22 cellular contexts compared by ENCODE assay signal in genomic region chr20:24388828-24389325, GRCh38.
DNase-seq lines count a peak whose midpoint lies in the region; ATAC-seq, FAIRE-seq and TF ChIP-seq lines count a peak whose summit lies in the region.
"Had no signal": no experiment of that assay in that cellular context is flagged by ENCODE, and none has a peak within 500 bp of the region (broad histone marks: within the 10 kb centered on the region; RNA-seq: fewer than 3 reads in every experiment).

No MANE protein-coding gene starts in this region.

- no peaks in the 10 kb centered on the region for H3K4me1 ChIP-seq in thyroid gland
- H3K4me1 ChIP-seq: breast epithelium, gastrocnemius medialis, upper lobe of right lung had no signal

- H3K36me3 ChIP-seq in KOPT-K1 (ENCODE audit: insufficient read depth, low read length) (no peaks in the 10 kb centered on the region), thyroid gland (no peaks in the 10 kb centered on the region)
- H3K36me3 ChIP-seq: breast epithelium, gastrocnemius medialis, upper lobe of right lung had no signal

- peaks cover 32% of the 10 kb centered on the region for H3K4me1 Mint-ChIP-seq in activated naive CD4-positive, alpha-beta T cell treated with anti-CD3 and anti-CD28 coated beads, Interleukin-2, amount 10 ng/mL, durations not matched to agents 7 days and 5 days
- peaks cover 28% of the 10 kb centered on the region for H3K4me1 Mint-ChIP-seq in activated CD8-positive, alpha-beta T cell treated with anti-CD3 and anti-CD28 coated beads, Interleukin-2, amount 10 ng/mL, durations not matched to agents 7 days and 5 days (ENCODE audit: low read depth)

- DNase-seq in activated naive CD4-positive, alpha-beta T cell treated with anti-CD3 and anti-CD28 coated beads, Interleukin-2, amount 10 ng/mL, durations not matched to agents 7 days and 5 days: no peak
- no peak for DNase-seq in activated naive CD4-positive, alpha-beta T cell treated with anti-CD3 and anti-CD28 coated beads, Interleukin-2, amount 50 U/mL, for 16 hours
- DNase-seq in activated CD8-positive, alpha-beta T cell treated with anti-CD3 and anti-CD28 coated beads, Interleukin-2, amount 10 ng/mL, durations not matched to agents 7 days and 5 days: no peak
- DNase-seq in thyroid gland (peak; percentile 13 to 20), HTR-8/SVneo (ENCODE audit: insufficient read length, low spot score) (no peak), DMS53 treated with DMSO at 0.1 percent for 48 hours (lab: John Stamatoyannopoulos, UW; ENCODE audit: unreplicated experiment) (no peak)
- DNase-seq: Calu3; effector memory CD8-positive, alpha-beta T cell; gastrocnemius medialis; mesendoderm; NCI-H524; upper lobe of right lung had no signal

- H3K27ac Mint-ChIP-seq in activated naive CD4-positive, alpha-beta T cell treated with anti-CD3 and anti-CD28 coated beads, Interleukin-2, amount 10 ng/mL, durations not matched to agents 7 days and 5 days: peak overlapping the region; percentile 86
- peak overlapping the region; percentile 90 for H3K27ac Mint-ChIP-seq in activated CD8-positive, alpha-beta T cell treated with anti-CD3 and anti-CD28 coated beads, Interleukin-2, amount 10 ng/mL, durations not matched to agents 7 days and 5 days
- H3K27ac Mint-ChIP-seq: B cell; effector memory CD8-positive, alpha-beta T cell had no signal

- no peak for TF ChIP-seq POLR2A in thyroid gland (IDR thresholded peaks at IDR 0.05)

- ATAC-seq in activated CD8-positive, alpha-beta T cell treated with anti-CD3 and anti-CD28 coated beads, Interleukin-2, amount 10 ng/mL, durations not matched to agents 7 days and 5 days: no peak
- ATAC-seq in GM18907 (IDR thresholded peaks at IDR 0.05; ENCODE audit: unreplicated experiment): no peak
- ATAC-seq: esophagus mucosa, gastrocnemius medialis had no signal

- POLR2A ChIA-PET in activated CD8-positive, alpha-beta T cell treated with anti-CD3 and anti-CD28 coated beads, Interleukin-2, amount 10 ng/mL, durations not matched to agents 7 days and 5 days (lab: Charles Lee): interaction anchor here (0.6 kb wide), 1 partner anchor 563 kb away, joined by 3 read pairs; no protein-coding TSS in a partner anchor

- H3K27ac ChIP-seq in KOPT-K1 (ENCODE audit: low read depth, low read length, poor library complexity, severe bottlenecking) (peak overlapping the region; percentile 71), thyroid gland (no peak overlapping the region)
- H3K27ac ChIP-seq: breast epithelium, gastrocnemius medialis, hepatocyte, RWPE1, SK-N-MC, upper lobe of right lung had no signal

- H3K27me3 Mint-ChIP-seq in activated naive CD4-positive, alpha-beta T cell treated with anti-CD3 and anti-CD28 coated beads, Interleukin-2, amount 10 ng/mL, durations not matched to agents 7 days and 5 days: peaks cover 15% of the 10 kb centered on the region
- peaks cover 3% of the 10 kb centered on the region for H3K27me3 Mint-ChIP-seq in activated CD8-positive, alpha-beta T cell treated with anti-CD3 and anti-CD28 coated beads, Interleukin-2, amount 10 ng/mL, durations not matched to agents 7 days and 5 days (ENCODE audit: low read depth)

- H3K4me3 Mint-ChIP-seq in activated naive CD4-positive, alpha-beta T cell treated with anti-CD3 and anti-CD28 coated beads, Interleukin-2, amount 10 ng/mL, durations not matched to agents 7 days and 5 days: no peak overlapping the region
- H3K4me3 Mint-ChIP-seq in activated CD8-positive, alpha-beta T cell treated with anti-CD3 and anti-CD28 coated beads, Interleukin-2, amount 10 ng/mL, durations not matched to agents 7 days and 5 days: no peak overlapping the region
- H3K4me3 Mint-ChIP-seq: B cell; effector memory CD8-positive, alpha-beta T cell had no signal

- 63 to 70% methylated on average over 5 to 7 of the region's 7 CpGs for WGBS in thyroid gland, 2 donors

- H3K27me3 ChIP-seq in thyroid gland: no peaks in the 10 kb centered on the region
- H3K27me3 ChIP-seq: gastrocnemius medialis had no signal

- H3K4me3 ChIP-seq in thyroid gland (replicated peaks in 1 of 3): no peak overlapping the region
- H3K4me3 ChIP-seq: breast epithelium, gastrocnemius medialis, hepatocyte, SK-N-MC, upper lobe of right lung had no signal

- no peaks in the 10 kb centered on the region for H3K9me3 ChIP-seq in KOPT-K1 (ENCODE audit: insufficient read depth, low read length, poor library complexity, severe bottlenecking)
- H3K9me3 ChIP-seq in thyroid gland: no peaks in the 10 kb centered on the region
- H3K9me3 ChIP-seq: breast epithelium, gastrocnemius medialis, upper lobe of right lung had no signal

- intact Hi-C loops in thyroid gland (cut with DNase I): no loop called here

- CTCF ChIA-PET in activated naive CD4-positive, alpha-beta T cell treated with anti-CD3 and anti-CD28 coated beads, Interleukin-2, amount 10 ng/mL, durations not matched to agents 7 days and 5 days (lab: Charles Lee): interaction anchor here (1.2 kb wide), 1 partner anchor 28 kb away, joined by 3 read pairs; no protein-coding TSS in a partner anchor
- CTCF ChIA-PET in activated CD8-positive, alpha-beta T cell treated with anti-CD3 and anti-CD28 coated beads, Interleukin-2, amount 10 ng/mL, durations not matched to agents 7 days and 5 days (lab: Charles Lee): interaction anchor here (2.0 kb wide), 1 partner anchor 17 kb away, joined by 8 read pairs; no protein-coding TSS in a partner anchor

- H3K9me3 Mint-ChIP-seq in activated naive CD4-positive, alpha-beta T cell treated with anti-CD3 and anti-CD28 coated beads, Interleukin-2, amount 10 ng/mL, durations not matched to agents 7 days and 5 days: no peaks in the 10 kb centered on the region
- H3K9me3 Mint-ChIP-seq in activated CD8-positive, alpha-beta T cell treated with anti-CD3 and anti-CD28 coated beads, Interleukin-2, amount 10 ng/mL, durations not matched to agents 7 days and 5 days (ENCODE audit: insufficient read depth): no peaks in the 10 kb centered on the region
- H3K9me3 Mint-ChIP-seq: effector memory CD8-positive, alpha-beta T cell had no signal

- no peak for TF ChIP-seq CTCF in thyroid gland (IDR thresholded peaks at IDR 0.05)

- no peaks in the 10 kb centered on the region for H3K36me3 Mint-ChIP-seq in activated naive CD4-positive, alpha-beta T cell treated with anti-CD3 and anti-CD28 coated beads, Interleukin-2, amount 10 ng/mL, durations not matched to agents 7 days and 5 days
- no peaks in the 10 kb centered on the region for H3K36me3 Mint-ChIP-seq in activated CD8-positive, alpha-beta T cell treated with anti-CD3 and anti-CD28 coated beads, Interleukin-2, amount 10 ng/mL, durations not matched to agents 7 days and 5 days (ENCODE audit: low read depth)

- FAIRE-seq in HTR-8/SVneo (lab: Jason Lieb, UNC): no peak
- FAIRE-seq: colon, G401.6 had no signal

Comparison
In these comparisons a context has a peak if more than half of its experiments do, and no peak if none do; other contexts are left out.
1. DNase-seq: peak in thyroid gland (2 of 2); none in activated naive CD4-positive, alpha-beta T cell treated with anti-CD3 and anti-CD28 coated beads, Interleukin-2, amount 10 ng/mL, durations not matched to agents 7 days and 5 days (single experiment), activated naive CD4-positive, alpha-beta T cell treated with anti-CD3 and anti-CD28 coated beads, Interleukin-2, amount 50 U/mL, for 16 hours (single experiment), activated CD8-positive, alpha-beta T cell treated with anti-CD3 and anti-CD28 coated beads, Interleukin-2, amount 10 ng/mL, durations not matched to agents 7 days and 5 days (single experiment), HTR-8/SVneo (single experiment) and DMS53 treated with DMSO at 0.1 percent for 48 hours (single experiment).